ENCODE assay signal across 2 cellular contexts in genomic region chr1:67735806-67736627, GRCh38.
TF ChIP-seq lines count a peak whose summit lies in the region.

No MANE protein-coding gene starts in this region.

TF ChIP-seq in SK-N-SH, 30 proteins besides CTCF, POLR2A, EP300 and RAD21 (continued from another document):
- TF ChIP-seq PBX3 (IDR thresholded peaks at IDR 0.05) (peak; percentile 66), FOXJ3 (CRISPR knock-in tag; IDR thresholded peaks at IDR 0.05) (no peak), TAF1 (IDR thresholded peaks at IDR 0.05; ENCODE audit: borderline replicate concordance, low read depth, low read length) (peak; percentile 56; the same call in 1 of the 2 replicates), MAX (IDR thresholded peaks at IDR 0.05; ENCODE audit: low read depth) (peak; percentile 80; the same call in 1 of the 2 replicates), CHD2 (IDR thresholded peaks at IDR 0.05; ENCODE audit: low read length, partially characterized antibody) (no peak)

TF ChIP-seq in GM12878, 131 proteins besides CTCF, POLR2A, EP300 and RAD21 (continued from another document):
- TF ChIP-seq MTA3 (IDR thresholded peaks at IDR 0.05; ENCODE audit: borderline replicate concordance, low read length) (0 out of 2 replicates have a peak, but pooled peaks have one; percentile 37), ZSCAN29 (IDR thresholded peaks at IDR 0.05) (no peak), SUZ12 (IDR thresholded peaks at IDR 0.05; ENCODE audit: unreplicated experiment) (no peak), ZBTB33 (IDR thresholded peaks at IDR 0.05) (no peak), BHLHE40 (IDR thresholded peaks at IDR 0.05; ENCODE audit: borderline replicate concordance in 1 of 2, low read depth in 2 of 2, low read length in 1 of 2) (0 out of 4 replicates have a peak, but pooled peaks of 1 of the 2 experiments have one; percentile 8), GABPA (IDR thresholded peaks at IDR 0.05; ENCODE audit: low read depth) (0 out of 2 replicates have a peak, but pooled peaks have one; percentile 33), USF1 (IDR thresholded peaks at IDR 0.05; ENCODE audit: borderline replicate concordance, extremely low read length, insufficient read depth, low read depth, low read length) (no peak), CBX5 (IDR thresholded peaks at IDR 0.05; ENCODE audit: low read depth) (0 out of 2 replicates have a peak, but pooled peaks have one; percentile 32)
